Comparison of ENCODE assay signal across 11 cellular contexts in genomic region chr3:190865828-190866227, GRCh38. TPM values are rescaled to one million over a fixed set of nuclear protein-coding genes. Genes with fewer than 3 reads are reported as not detected.
DNase-seq lines count a peak whose midpoint lies in the region; ATAC-seq and TF ChIP-seq lines count a peak whose summit lies in the region.
"Had no signal": no experiment of that assay in that cellular context is flagged by ENCODE, and none has a peak within 500 bp of the region (broad histone marks: within the 10 kb centered on the region; RNA-seq: fewer than 3 reads in every experiment).

No MANE protein-coding gene starts in this region.

- H3K27me3 ChIP-seq in brain microvascular endothelial cell (replicated peaks) (no peaks in the 10 kb centered on the region), neural progenitor cell (peaks cover 57% of the 10 kb centered on the region)

- H3K4me3 ChIP-seq in brain microvascular endothelial cell (ENCODE audit: low read depth, low read length), result no peak overlapping the region
- no peak overlapping the region for H3K4me3 ChIP-seq in neural progenitor cell

- no peaks in the 10 kb centered on the region for H3K4me1 ChIP-seq in neural progenitor cell

- H3K9ac ChIP-seq in neural progenitor cell, result no peak overlapping the region

- H3K9me3 ChIP-seq in neural progenitor cell (ENCODE audit: low read depth), result no peaks in the 10 kb centered on the region

- H3K9me3 Mint-ChIP-seq in neural progenitor cell, result peaks cover 2% of the 10 kb centered on the region
- H3K9me3 Mint-ChIP-seq: WTC11 had no signal

- DNase-seq in brain microvascular endothelial cell, result no peak
- DNase-seq in neural progenitor cell (ENCODE audit: low spot score), result no peak
- no peak for DNase-seq in amniotic stem cell (lab: John Stamatoyannopoulos, UW)
- DNase-seq in A172 (ENCODE audit: low spot score), result no peak
- DNase-seq: activated CD8-positive, alpha-beta memory T cell treated with anti-CD3 and anti-CD28 coated beads, Interleukin-2, amount 10 ng/mL, durations not matched to agents 7 days and 5 days; activated naive CD4-positive, alpha-beta T cell treated with Interleukin-2 at 50 U/mL for 16 hours; naive B cell had no signal

- no peak overlapping the region for H3K27ac Mint-ChIP-seq in neural progenitor cell
- H3K27ac Mint-ChIP-seq: activated CD8-positive, alpha-beta memory T cell treated with anti-CD3 and anti-CD28 coated beads, Interleukin-2, amount 10 ng/mL, durations not matched to agents 7 days and 5 days; naive B cell; WTC11 had no signal

- H2AFZ ChIP-seq in neural progenitor cell (replicated peaks), result no peak overlapping the region

- H3K4me1 Mint-ChIP-seq in neural progenitor cell, result peaks cover 2% of the 10 kb centered on the region

- H3K36me3 ChIP-seq in brain microvascular endothelial cell (replicated peaks) (no peaks in the 10 kb centered on the region), neural progenitor cell (no peaks in the 10 kb centered on the region)

- H3K4me3 Mint-ChIP-seq in neural progenitor cell, result no peak overlapping the region
- H3K4me3 Mint-ChIP-seq: activated CD8-positive, alpha-beta memory T cell treated with anti-CD3 and anti-CD28 coated beads, Interleukin-2, amount 10 ng/mL, durations not matched to agents 7 days and 5 days; naive B cell; WTC11 had no signal

- H3K79me2 ChIP-seq in neural progenitor cell (ENCODE audit: low read depth), result no peaks in the 10 kb centered on the region

- H3K27ac ChIP-seq in brain microvascular endothelial cell (no peak overlapping the region), neural progenitor cell (no peak overlapping the region)

- no peaks in the 10 kb centered on the region for H3K36me3 Mint-ChIP-seq in neural progenitor cell
- H3K36me3 Mint-ChIP-seq: activated CD8-positive, alpha-beta memory T cell treated with anti-CD3 and anti-CD28 coated beads, Interleukin-2, amount 10 ng/mL, durations not matched to agents 7 days and 5 days; WTC11 had no signal

- peaks cover 11% of the 10 kb centered on the region for H3K27me3 Mint-ChIP-seq in neural progenitor cell (ENCODE audit: insufficient read depth, low read depth)

- ATAC-seq in GM18870 (IDR thresholded peaks at IDR 0.05; ENCODE audit: unreplicated experiment) (peak; percentile 44), HG03520 (IDR thresholded peaks at IDR 0.05; ENCODE audit: unreplicated experiment) (peak; percentile 36), GM19324 (IDR thresholded peaks at IDR 0.05; ENCODE audit: low FRiP score, unreplicated experiment) (no peak)
- ATAC-seq: activated CD8-positive, alpha-beta memory T cell treated with anti-CD3 and anti-CD28 coated beads, Interleukin-2, amount 10 ng/mL, durations not matched to agents 7 days and 5 days; WTC11 had no signal

- peak; percentile 22 for TF ChIP-seq CTCF in brain microvascular endothelial cell (IDR thresholded peaks at IDR 0.05; ENCODE audit: low read depth, low read length, missing control alignments)
- peak; percentile 29 for TF ChIP-seq CTCF in neural progenitor cell (IDR thresholded peaks at IDR 0.05)

- H4K20me1 ChIP-seq in neural progenitor cell (ENCODE audit: low read depth), result no peaks in the 10 kb centered on the region

- H3F3A ChIP-seq in neural progenitor cell (ENCODE audit: low read depth), result no peaks in the 10 kb centered on the region

- H3K4me2 ChIP-seq in neural progenitor cell, result no peak overlapping the region

- in situ Hi-C loops in brain microvascular endothelial cell (cut with HindIII; ENCODE audit: low pct_ligation_motif_present, low sequenced_read_pairs), result no loop called here

RNA-seq across cellular contexts. Expression of gene GMNC, which starts 3.3 kb away (rescaled TPM):
- not detected in 2 replicates for total RNA-seq in neural progenitor cell (ENCODE audit: low replicate concordance)
- total RNA-seq in A172 (2014; rRNA removed; shearing (Covaris generic)), result 0.02 TPM in 1 of 2 replicates, not detected in the other
- total RNA-seq: activated CD8-positive, alpha-beta memory T cell treated with anti-CD3 and anti-CD28 coated beads, Interleukin-2, amount 10 ng/mL, durations not matched to agents 7 days and 5 days had no signal
